ENCODE assay signal across 10 cellular contexts in genomic region chr16:67100569-67101300, GRCh38. TPM values are rescaled to one million over a fixed set of nuclear protein-coding genes. Genes with fewer than 3 reads are reported as not detected.
DNase-seq lines count a peak whose midpoint lies in the region; ATAC-seq and TF ChIP-seq lines count a peak whose summit lies in the region.
"Had no signal": no experiment of that assay in that cellular context is flagged by ENCODE, and none has a peak within 500 bp of the region (broad histone marks: within the 10 kb centered on the region; RNA-seq: fewer than 3 reads in every experiment).

No MANE protein-coding gene starts in this region.

- peak; percentile 46 for ATAC-seq in CD8-positive, alpha-beta T cell
- no peak for ATAC-seq in right lobe of liver

- TF ChIP-seq CTCF in CD8-positive, alpha-beta T cell (IDR thresholded peaks at IDR 0.05), result peak; percentile 30
- TF ChIP-seq CTCF in right lobe of liver (IDR thresholded peaks at IDR 0.05), result peak in 3 of 4 donors; percentile 26 to 32 (median 29)
- TF ChIP-seq CTCF in sigmoid colon (IDR thresholded peaks at IDR 0.05), result no peak

- no peaks in the 10 kb centered on the region for H3K9me3 ChIP-seq in CD8-positive, alpha-beta T cell (ENCODE audit: low read length)
- H3K9me3 ChIP-seq in right lobe of liver (no peaks in the 10 kb centered on the region), sigmoid colon (no peaks in the 10 kb centered on the region)
- H3K9me3 ChIP-seq: MG63 had no signal

- no peak overlapping the region for H3K4me3 Mint-ChIP-seq in CD8-positive, alpha-beta T cell
- no peak overlapping the region for H3K4me3 Mint-ChIP-seq in activated T-helper 1 cell treated with anti-CD3 and anti-CD28 coated beads, Interleukin-12 subunit alpha, Interleukin-12 subunit beta, Interleukin-2, Interleukin-4 antibody, amounts not matched to agents 30 ng/mL and 10 ng/mL and 1 ng/mL, durations not matched to agents 14 hours and 24 hours and 36 hours

- no peak overlapping the region for H3K4me3 ChIP-seq in CD8-positive, alpha-beta T cell (ENCODE audit: low read depth, low read length)
- no peak overlapping the region for H3K4me3 ChIP-seq in right lobe of liver
- no peak overlapping the region for H3K4me3 ChIP-seq in sigmoid colon
- H3K4me3 ChIP-seq: MG63 had no signal

- DNase-seq in CD8-positive, alpha-beta T cell, result no peak
- DNase-seq in HEK293T (ENCODE audit: extremely low spot score), result peak; percentile 21
- peak; percentile 57 for DNase-seq in amniotic epithelial cell (ENCODE audit: low read depth)
- no peak for DNase-seq in right lobe of liver
- DNase-seq in activated T-helper 1 cell treated with anti-CD3 and anti-CD28 coated beads, Interleukin-12 subunit alpha, Interleukin-12 subunit beta, Interleukin-2, Interleukin-4 antibody, amounts not matched to agents 30 ng/mL and 10 ng/mL and 1 ng/mL, durations not matched to agents 14 hours and 24 hours and 36 hours (ENCODE audit: low spot score), result no peak
- DNase-seq in NCI-H510A (lab: John Stamatoyannopoulos, UW), result no peak
- DNase-seq in kidney glomerular epithelial cell (lab: John Stamatoyannopoulos, UW), result no peak
- no peak for DNase-seq in sigmoid colon
- DNase-seq: MG63; stimulated activated CD4-positive, alpha-beta T cell treated with anti-CD3 and anti-CD28 coated beads, Interleukin-4, amount 100 ng/mL, for 1 hour had no signal

- H3K27me3 Mint-ChIP-seq in CD8-positive, alpha-beta T cell (ENCODE audit: low read depth), result no peaks in the 10 kb centered on the region
- H3K27me3 Mint-ChIP-seq in activated T-helper 1 cell treated with anti-CD3 and anti-CD28 coated beads, Interleukin-12 subunit alpha, Interleukin-12 subunit beta, Interleukin-2, Interleukin-4 antibody, amounts not matched to agents 30 ng/mL and 10 ng/mL and 1 ng/mL, durations not matched to agents 14 hours and 24 hours and 36 hours (ENCODE audit: insufficient read depth), result no peaks in the 10 kb centered on the region

- peaks cover 11% of the 10 kb centered on the region for H3K36me3 Mint-ChIP-seq in CD8-positive, alpha-beta T cell
- peaks cover 15% of the 10 kb centered on the region for H3K36me3 Mint-ChIP-seq in activated T-helper 1 cell treated with anti-CD3 and anti-CD28 coated beads, Interleukin-12 subunit alpha, Interleukin-12 subunit beta, Interleukin-2, Interleukin-4 antibody, amounts not matched to agents 30 ng/mL and 10 ng/mL and 1 ng/mL, durations not matched to agents 14 hours and 24 hours and 36 hours (ENCODE audit: low read depth)

- CTCF ChIA-PET in CD8-positive, alpha-beta T cell (lab: Charles Lee), result interaction anchor here (0.6 to 6.7 kb wide), 18 partner anchors 10 to 190 kb away, joined by 3 to 54 read pairs (median 4); no protein-coding TSS in a partner anchor
- CTCF ChIA-PET in HEK293T (lab: Yijun Ruan, JAX), result interaction anchor here (0.6 to 5.8 kb wide), 7 partner anchors 13 to 389 kb away, joined by 3 to 57 read pairs (median 4); no protein-coding TSS in a partner anchor

- intact Hi-C loops in CD8-positive, alpha-beta T cell (cut with DNase I, micrococcal nuclease), result loop anchor here (1.0 kb wide), 2 partner anchors 82 to 123 kb away; no protein-coding TSS in a partner anchor
- intact Hi-C loops in right lobe of liver (cut with DNase I) (loop anchor here (10.0 kb wide), 2 partner anchors 54 to 76 kb away; partner anchors contain the start of genes B3GNT9 (in 1 of the 2), CBFB (in 1 of the 2), FBXL8 (in 1 of the 2) and TRADD (in 1 of the 2)), sigmoid colon (cut with DNase I) (no loop called here)
- intact Hi-C loops in activated T-helper 1 cell treated with anti-CD3 and anti-CD28 coated beads, Interleukin-12 subunit alpha, Interleukin-12 subunit beta, Interleukin-2, Interleukin-4 antibody, amounts not matched to agents 30 ng/mL and 10 ng/mL and 1 ng/mL, durations not matched to agents 14 hours and 24 hours and 36 hours (cut with micrococcal nuclease), result loop anchor here (1.0 to 5.0 kb wide), 5 partner anchors 46 to 148 kb away; partner anchors contain the start of gene CBFB

- H3K27ac ChIP-seq in CD8-positive, alpha-beta T cell (ENCODE audit: low read depth, low read length), result no peak overlapping the region
- H3K27ac ChIP-seq in right lobe of liver, result no peak overlapping the region
- H3K27ac ChIP-seq in sigmoid colon, result no peak overlapping the region

- H3K27ac Mint-ChIP-seq in CD8-positive, alpha-beta T cell, result no peak overlapping the region
- no peak overlapping the region for H3K27ac Mint-ChIP-seq in activated T-helper 1 cell treated with anti-CD3 and anti-CD28 coated beads, Interleukin-12 subunit alpha, Interleukin-12 subunit beta, Interleukin-2, Interleukin-4 antibody, amounts not matched to agents 30 ng/mL and 10 ng/mL and 1 ng/mL, durations not matched to agents 14 hours and 24 hours and 36 hours

- WGBS in right lobe of liver (ENCODE audit: insufficient coverage, low coverage, low lambda C conversion rate, missing lambda C conversion rate), result 90% methylated on average over 1 of the region's 1 CpG
- WGBS in sigmoid colon, 2 donors, result 92 to 95% methylated on average over 1 of the region's 1 CpG

- H3K27me3 ChIP-seq in CD8-positive, alpha-beta T cell (ENCODE audit: insufficient read depth, low read length), result no peaks in the 10 kb centered on the region
- H3K27me3 ChIP-seq in right lobe of liver (no peaks in the 10 kb centered on the region), sigmoid colon (no peaks in the 10 kb centered on the region)
- H3K27me3 ChIP-seq: MG63 had no signal

- POLR2A ChIA-PET in CD8-positive, alpha-beta T cell (lab: Charles Lee), result interaction anchor here (0.8 to 1.6 kb wide), 2 partner anchors 83 to 117 kb away, joined by 3 to 5 read pairs; no protein-coding TSS in a partner anchor
- POLR2A ChIA-PET in HEK293T (lab: Yijun Ruan, JAX), result interaction anchor here (1.9 kb wide), 1 partner anchor 83 kb away, joined by 5 read pairs; no protein-coding TSS in a partner anchor

- no peaks in the 10 kb centered on the region for H3K9me3 Mint-ChIP-seq in CD8-positive, alpha-beta T cell
- H3K9me3 Mint-ChIP-seq in activated T-helper 1 cell treated with anti-CD3 and anti-CD28 coated beads, Interleukin-12 subunit alpha, Interleukin-12 subunit beta, Interleukin-2, Interleukin-4 antibody, amounts not matched to agents 30 ng/mL and 10 ng/mL and 1 ng/mL, durations not matched to agents 14 hours and 24 hours and 36 hours, result no peaks in the 10 kb centered on the region

- no peaks in the 10 kb centered on the region for H3K4me1 ChIP-seq in CD8-positive, alpha-beta T cell (ENCODE audit: insufficient read depth, low read length)
- H3K4me1 ChIP-seq in right lobe of liver, result no peaks in the 10 kb centered on the region
- H3K4me1 ChIP-seq in sigmoid colon, result no peaks in the 10 kb centered on the region

- TF ChIP-seq EP300 in sigmoid colon (IDR thresholded peaks at IDR 0.05), result no peak

- H3K4me1 Mint-ChIP-seq in CD8-positive, alpha-beta T cell (ENCODE audit: low read depth), result no peaks in the 10 kb centered on the region
- peaks cover 18% of the 10 kb centered on the region for H3K4me1 Mint-ChIP-seq in activated T-helper 1 cell treated with anti-CD3 and anti-CD28 coated beads, Interleukin-12 subunit alpha, Interleukin-12 subunit beta, Interleukin-2, Interleukin-4 antibody, amounts not matched to agents 30 ng/mL and 10 ng/mL and 1 ng/mL, durations not matched to agents 14 hours and 24 hours and 36 hours (ENCODE audit: low read depth)

- H3K36me3 ChIP-seq in CD8-positive, alpha-beta T cell (ENCODE audit: insufficient read depth, low read length), result no peaks in the 10 kb centered on the region
- peaks cover 0 to 15% (median 4%) of the 10 kb centered on the region in 4 donors for H3K36me3 ChIP-seq in right lobe of liver
- peaks cover 0 to 24% (median 0%) of the 10 kb centered on the region in 4 donors for H3K36me3 ChIP-seq in sigmoid colon

- TF ChIP-seq POLR2A in right lobe of liver (IDR thresholded peaks at IDR 0.05) (no peak), sigmoid colon (IDR thresholded peaks at IDR 0.05) (no peak)

TF ChIP-seq in HEK293T, 16 proteins besides CTCF, POLR2A, EP300 and RAD21 (continues in another document):
- no peak for TF ChIP-seq ARNT (IDR thresholded peaks at IDR 0.05)

RNA-seq across cellular contexts. Expression of gene PHAF1, which starts 9.0 kb away (rescaled TPM):
- 1 to 10 TPM; 9.6 to 9.7 TPM for total RNA-seq in CD8-positive, alpha-beta T cell
- total RNA-seq in right lobe of liver (10 to 100 TPM; 22.3 to 45.1 (median 32.4) TPM), sigmoid colon (10 to 100 TPM; 11.4 to 16.3 (median 14.0) TPM)
- total RNA-seq in activated T-helper 1 cell treated with anti-CD3 and anti-CD28 coated beads, Interleukin-12 subunit alpha, Interleukin-12 subunit beta, Interleukin-2, Interleukin-4 antibody, amounts not matched to agents 30 ng/mL and 10 ng/mL and 1 ng/mL, durations not matched to agents 14 hours and 24 hours and 36 hours, result 20.5 and 20.6 TPM in 2 replicates
- 1 to 10 TPM; 8.9 to 9.7 (median 9.0) TPM for polyA plus RNA-seq in sigmoid colon

RNA-seq across cellular contexts. Expression of gene B3GNT9, which starts 50.1 kb away (rescaled TPM):
- total RNA-seq in CD8-positive, alpha-beta T cell, result 1 to 10 TPM in 1 of 2 experiments, under 1 TPM in 1; 0.58 to 1.2 TPM
- 1 to 10 TPM in 5 of 6 experiments, under 1 TPM in 1; 0.95 to 3.9 (median 1.7) TPM for total RNA-seq in right lobe of liver
- total RNA-seq in activated T-helper 1 cell treated with anti-CD3 and anti-CD28 coated beads, Interleukin-12 subunit alpha, Interleukin-12 subunit beta, Interleukin-2, Interleukin-4 antibody, amounts not matched to agents 30 ng/mL and 10 ng/mL and 1 ng/mL, durations not matched to agents 14 hours and 24 hours and 36 hours, result 6.2 TPM in 2 replicates
- 10 to 100 TPM in 3 of 4 donors, 1 to 10 TPM in 1; 8.7 to 18.8 (median 12.2) TPM for total RNA-seq in sigmoid colon
- 1 to 10 TPM in 2 of 3 donors, under 1 TPM in 1; 0.46 to 4.9 (median 1.2) TPM for polyA plus RNA-seq in sigmoid colon

RNA-seq across cellular contexts. Expression of gene TRADD, which starts 59.0 kb away (rescaled TPM):
- total RNA-seq in CD8-positive, alpha-beta T cell, result 10 to 100 TPM; 15.5 to 17.1 TPM
- total RNA-seq in right lobe of liver, result 10 to 100 TPM in 4 of 6 experiments, 1 to 10 TPM in 2; 9.5 to 16.3 (median 10.6) TPM
- 29.0 TPM in 2 replicates for total RNA-seq in activated T-helper 1 cell treated with anti-CD3 and anti-CD28 coated beads, Interleukin-12 subunit alpha, Interleukin-12 subunit beta, Interleukin-2, Interleukin-4 antibody, amounts not matched to agents 30 ng/mL and 10 ng/mL and 1 ng/mL, durations not matched to agents 14 hours and 24 hours and 36 hours
- total RNA-seq in sigmoid colon, result 10 to 100 TPM; 16.1 to 23.2 (median 19.6) TPM
- polyA plus RNA-seq in sigmoid colon, result 10 to 100 TPM; 23.4 to 30.2 (median 26.4) TPM

RNA-seq across cellular contexts. Expression of gene FBXL8, which starts 59.0 kb away (rescaled TPM):
- total RNA-seq in CD8-positive, alpha-beta T cell, result 1 to 10 TPM; 4.4 to 6.4 TPM
- total RNA-seq in right lobe of liver (10 to 100 TPM in 4 of 6 experiments, 1 to 10 TPM in 2; 6.1 to 15.0 (median 11.6) TPM), sigmoid colon (10 to 100 TPM in 2 of 4 donors, 1 to 10 TPM in 2; 7.5 to 11.8 (median 9.7) TPM)
- 19.3 and 22.4 TPM in 2 replicates for total RNA-seq in activated T-helper 1 cell treated with anti-CD3 and anti-CD28 coated beads, Interleukin-12 subunit alpha, Interleukin-12 subunit beta, Interleukin-2, Interleukin-4 antibody, amounts not matched to agents 30 ng/mL and 10 ng/mL and 1 ng/mL, durations not matched to agents 14 hours and 24 hours and 36 hours
- 10 to 100 TPM in 2 of 3 donors, 1 to 10 TPM in 1; 4.9 to 19.1 (median 10.8) TPM for polyA plus RNA-seq in sigmoid colon

Comparison
In these comparisons a context has a peak if more than half of its experiments do, and no peak if none do; other contexts are left out.
1. DNase-seq: peak in HEK293T (single experiment) and amniotic epithelial cell (single experiment); none in CD8-positive, alpha-beta T cell (0 of 7), right lobe of liver (0 of 3), activated T-helper 1 cell treated with anti-CD3 and anti-CD28 coated beads, Interleukin-12 subunit alpha, Interleukin-12 subunit beta, Interleukin-2, Interleukin-4 antibody, amounts not matched to agents 30 ng/mL and 10 ng/mL and 1 ng/mL, durations not matched to agents 14 hours and 24 hours and 36 hours (single experiment), NCI-H510A (single experiment), kidney glomerular epithelial cell (single experiment) and sigmoid colon (single experiment).
2. CTCF ChIP-seq: peak in CD8-positive, alpha-beta T cell (single experiment) and right lobe of liver (3 of 4); none in sigmoid colon (0 of 4).